ENCODE assay signal across 21 cellular contexts in the genomic region with DNA sequence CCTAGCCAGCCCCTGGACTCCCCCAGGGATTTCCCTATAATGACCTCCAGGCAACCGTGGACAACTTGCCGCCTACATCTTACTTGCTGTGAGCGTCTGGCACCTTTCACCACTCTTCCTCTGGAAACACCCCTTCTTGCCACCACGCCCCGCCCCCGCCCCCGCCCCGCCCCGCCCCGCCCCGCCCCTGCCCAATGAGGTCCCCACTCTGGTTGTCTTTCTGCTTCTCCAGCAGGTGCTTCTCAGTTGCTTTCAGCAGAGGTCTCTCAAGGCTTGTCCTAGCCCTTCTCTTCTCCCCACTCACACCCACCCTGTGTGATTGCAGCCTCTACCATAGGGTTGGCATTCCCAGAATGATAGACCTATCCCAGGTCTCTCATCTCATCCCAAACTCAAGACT.
"Had no signal": no experiment of that assay in that cellular context is flagged by ENCODE, and none has a peak within 500 bp of the region (broad histone marks: within the 10 kb centered on the region; RNA-seq: fewer than 3 reads in every experiment).

No MANE protein-coding gene starts in this region.

- DNase-seq: activated B cell treated with CpG ODN at 0.5 μM for 24 hours; activated CD4-positive, alpha-beta memory T cell treated with anti-CD3 and anti-CD28 coated beads, Interleukin-2, amount 10 ng/mL, durations not matched to agents 7 days and 5 days; activated CD4-positive, alpha-beta T cell treated with anti-CD3 and anti-CD28 coated beads for 4 hours; activated effector memory CD4-positive, alpha-beta T cell treated with Interleukin-2 at 50 U/mL for 16 hours; activated naive CD4-positive, alpha-beta T cell treated with anti-CD3 and anti-CD28 coated beads, Interleukin-2, amount 10 ng/mL, durations not matched to agents 7 days and 5 days; activated T-cell treated with anti-CD3 and anti-CD28 coated beads, Interleukin-2, amount 50 U/mL, for 72 hours; immature natural killer cell; left lung; naive thymus-derived CD4-positive, alpha-beta T cell; occipital lobe; posterior cingulate gyrus; right lobe of liver; small intestine; stimulated activated CD4-positive, alpha-beta T cell treated with anti-CD3 and anti-CD28 coated beads, Interleukin-2, amount 100 ng/mL, for 24 hours; stimulated activated naive CD8-positive, alpha-beta T cell treated with anti-CD3 and anti-CD28 coated beads, Interleukin-15, amount 100 ng/mL, for 72 hours; T-helper 9 cell; tibial artery had no signal

- H3K4me1 Mint-ChIP-seq: activated B cell treated with CpG ODN at 0.5 μM for 24 hours; activated CD4-positive, alpha-beta memory T cell treated with anti-CD3 and anti-CD28 coated beads, Interleukin-2, amount 10 ng/mL, durations not matched to agents 7 days and 5 days; activated naive CD4-positive, alpha-beta T cell treated with anti-CD3 and anti-CD28 coated beads, Interleukin-2, amount 10 ng/mL, durations not matched to agents 7 days and 5 days; immature natural killer cell; stimulated activated effector memory CD8-positive, alpha-beta T cell treated with anti-CD3 and anti-CD28 coated beads, Interleukin-12 subunit alpha, Interleukin-12 subunit beta, amount 100 ng/mL, for 72 hours; stimulated activated naive CD8-positive, alpha-beta T cell treated with anti-CD3 and anti-CD28 coated beads, Interleukin-15, amount 100 ng/mL, for 72 hours had no signal

- H3K27me3 Mint-ChIP-seq: activated CD4-positive, alpha-beta memory T cell treated with anti-CD3 and anti-CD28 coated beads, Interleukin-2, amount 10 ng/mL, durations not matched to agents 7 days and 5 days; activated naive CD4-positive, alpha-beta T cell treated with anti-CD3 and anti-CD28 coated beads, Interleukin-2, amount 10 ng/mL, durations not matched to agents 7 days and 5 days had no signal

- H3K27ac Mint-ChIP-seq: activated B cell treated with CpG ODN at 0.5 μM for 24 hours; activated CD4-positive, alpha-beta memory T cell treated with anti-CD3 and anti-CD28 coated beads, Interleukin-2, amount 10 ng/mL, durations not matched to agents 7 days and 5 days; activated naive CD4-positive, alpha-beta T cell treated with anti-CD3 and anti-CD28 coated beads, Interleukin-2, amount 10 ng/mL, durations not matched to agents 7 days and 5 days; activated T-cell treated with anti-CD3 and anti-CD28 coated beads, Interleukin-2, amount 50 U/mL, for 72 hours; immature natural killer cell; naive thymus-derived CD4-positive, alpha-beta T cell; stimulated activated effector memory CD8-positive, alpha-beta T cell treated with anti-CD3 and anti-CD28 coated beads, Interleukin-12 subunit alpha, Interleukin-12 subunit beta, amount 100 ng/mL, for 72 hours; stimulated activated naive CD8-positive, alpha-beta T cell treated with anti-CD3 and anti-CD28 coated beads, Interleukin-15, amount 100 ng/mL, for 72 hours had no signal

- ATAC-seq: activated T-cell treated with anti-CD3 and anti-CD28 coated beads, Interleukin-2, amount 50 U/mL, for 72 hours; left lung; naive thymus-derived CD4-positive, alpha-beta T cell; right lobe of liver; stimulated activated effector memory CD8-positive, alpha-beta T cell treated with anti-CD3 and anti-CD28 coated beads, Interleukin-12 subunit alpha, Interleukin-12 subunit beta, amount 100 ng/mL, for 72 hours; stimulated activated naive CD8-positive, alpha-beta T cell treated with anti-CD3 and anti-CD28 coated beads, Interleukin-15, amount 100 ng/mL, for 72 hours had no signal

- H3K4me3 Mint-ChIP-seq: activated B cell treated with CpG ODN at 0.5 μM for 24 hours; activated CD4-positive, alpha-beta memory T cell treated with anti-CD3 and anti-CD28 coated beads, Interleukin-2, amount 10 ng/mL, durations not matched to agents 7 days and 5 days; activated naive CD4-positive, alpha-beta T cell treated with anti-CD3 and anti-CD28 coated beads, Interleukin-2, amount 10 ng/mL, durations not matched to agents 7 days and 5 days; activated T-cell treated with anti-CD3 and anti-CD28 coated beads, Interleukin-2, amount 50 U/mL, for 72 hours; immature natural killer cell; naive thymus-derived CD4-positive, alpha-beta T cell; neural crest cell; stimulated activated effector memory CD8-positive, alpha-beta T cell treated with anti-CD3 and anti-CD28 coated beads, Interleukin-12 subunit alpha, Interleukin-12 subunit beta, amount 100 ng/mL, for 72 hours; stimulated activated naive CD8-positive, alpha-beta T cell treated with anti-CD3 and anti-CD28 coated beads, Interleukin-15, amount 100 ng/mL, for 72 hours had no signal

- H3K27me3 ChIP-seq: cardiac muscle cell, right lobe of liver, tibial artery had no signal

- H3K36me3 Mint-ChIP-seq: activated naive CD4-positive, alpha-beta T cell treated with anti-CD3 and anti-CD28 coated beads, Interleukin-2, amount 10 ng/mL, durations not matched to agents 7 days and 5 days; immature natural killer cell; naive thymus-derived CD4-positive, alpha-beta T cell; stimulated activated effector memory CD8-positive, alpha-beta T cell treated with anti-CD3 and anti-CD28 coated beads, Interleukin-12 subunit alpha, Interleukin-12 subunit beta, amount 100 ng/mL, for 72 hours had no signal

- H3K9me3 Mint-ChIP-seq: activated B cell treated with CpG ODN at 0.5 μM for 24 hours had no signal

- H3K4me3 ChIP-seq: cardiac muscle cell, left lung, lung, right lobe of liver, tibial artery had no signal

- H3K36me3 ChIP-seq: cardiac muscle cell, left lung, right lobe of liver, tibial artery had no signal
